ENCODE assay signal across 14 cellular contexts in the genomic region with DNA sequence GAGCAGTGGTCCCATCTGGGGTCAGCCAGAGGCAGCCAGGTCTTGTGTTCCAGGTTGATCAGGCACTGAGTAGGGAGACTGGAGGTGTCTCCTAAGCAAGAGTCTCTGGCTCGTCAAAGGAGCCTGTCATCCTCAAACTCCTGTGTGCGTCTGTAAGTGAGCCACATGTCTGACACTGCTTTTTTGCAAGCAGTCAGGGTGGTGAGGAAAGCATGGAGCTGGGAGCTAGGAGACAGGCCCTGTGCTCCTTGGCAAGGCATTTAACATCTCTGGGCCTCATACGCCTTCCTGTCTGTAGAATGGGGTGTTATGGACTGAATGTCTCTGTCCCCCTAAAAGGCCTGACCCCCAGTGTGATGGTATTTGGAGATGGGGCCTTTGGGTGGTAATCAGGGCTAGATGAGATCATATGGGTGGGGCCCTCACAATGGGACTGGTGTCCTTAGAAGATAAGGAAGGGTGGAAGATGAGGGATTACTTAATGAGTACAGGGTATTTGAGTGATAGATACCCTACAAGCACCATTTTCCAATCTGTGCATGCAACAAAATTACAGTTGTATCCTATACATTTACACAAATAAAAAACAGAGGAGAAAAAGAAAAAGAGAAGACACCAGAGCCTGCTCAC. TPM values are rescaled to one million over a fixed set of nuclear protein-coding genes. Genes with fewer than 3 reads are reported as not detected.
DNase-seq lines count a peak whose midpoint lies in the region; ATAC-seq and TF ChIP-seq lines count a peak whose summit lies in the region.
"Had no signal": no experiment of that assay in that cellular context is flagged by ENCODE, and none has a peak within 500 bp of the region (broad histone marks: within the 10 kb centered on the region; RNA-seq: fewer than 3 reads in every experiment).

No MANE protein-coding gene starts in this region.

- no peaks in the 10 kb centered on the region for H3K27me3 Mint-ChIP-seq in activated T-cell treated with anti-CD3 and anti-CD28 coated beads, Interleukin-2, amount 50 U/mL, for 72 hours (ENCODE audit: low read depth)
- no peaks in the 10 kb centered on the region for H3K27me3 Mint-ChIP-seq in chondrocyte (ENCODE audit: low read depth)

- no peaks in the 10 kb centered on the region for H3K9me3 Mint-ChIP-seq in activated T-cell treated with anti-CD3 and anti-CD28 coated beads, Interleukin-2, amount 50 U/mL, for 72 hours
- H3K9me3 Mint-ChIP-seq in chondrocyte (ENCODE audit: low read depth), result no peaks in the 10 kb centered on the region
- no peaks in the 10 kb centered on the region for H3K9me3 Mint-ChIP-seq in stimulated activated effector memory CD8-positive, alpha-beta T cell treated with anti-CD3 and anti-CD28 coated beads, Interleukin-12 subunit alpha, Interleukin-12 subunit beta, amount 100 ng/mL, for 72 hours

- CTCF ChIA-PET in Panc1 (lab: Charles Lee), result interaction anchor here (1.2 kb wide), 1 partner anchor 115 kb away, joined by 4 read pairs; no protein-coding TSS in a partner anchor

- peak overlapping the region; percentile 91 for H3K27ac Mint-ChIP-seq in activated T-cell treated with anti-CD3 and anti-CD28 coated beads, Interleukin-2, amount 50 U/mL, for 72 hours
- no peak overlapping the region for H3K27ac Mint-ChIP-seq in chondrocyte (ENCODE audit: unreplicated experiment)
- peak overlapping the region; percentile 41 for H3K27ac Mint-ChIP-seq in stimulated activated effector memory CD8-positive, alpha-beta T cell treated with anti-CD3 and anti-CD28 coated beads, Interleukin-12 subunit alpha, Interleukin-12 subunit beta, amount 100 ng/mL, for 72 hours

- H3K27me3 ChIP-seq in Panc1 (ENCODE audit: control insufficient read depth, insufficient read depth, low read length), result no peaks in the 10 kb centered on the region
- H3K27me3 ChIP-seq in HAP-1 (ENCODE audit: low read depth), result no peaks in the 10 kb centered on the region

- ATAC-seq in activated T-cell treated with anti-CD3 and anti-CD28 coated beads, Interleukin-2, amount 50 U/mL, for 72 hours (replicated peaks in 1 of 2), result no peak
- ATAC-seq in Panc1, result no peak
- no peak for ATAC-seq in stimulated activated effector memory CD8-positive, alpha-beta T cell treated with anti-CD3 and anti-CD28 coated beads, Interleukin-12 subunit alpha, Interleukin-12 subunit beta, amount 100 ng/mL, for 72 hours
- ATAC-seq: left ventricle myocardium superior had no signal

- intact Hi-C loops in Panc1 (cut with micrococcal nuclease; ENCODE audit: unreplicated experiment), result no loop called here

- H3K9me3 ChIP-seq in Panc1 (ENCODE audit: control insufficient read depth, insufficient read depth, low read depth, low read length), result no peaks in the 10 kb centered on the region
- no peaks in the 10 kb centered on the region for H3K9me3 ChIP-seq in HAP-1

- no peak overlapping the region for H3K4me3 ChIP-seq in Panc1 (ENCODE audit: low read depth in 2 of 2, low read length in 2 of 2)
- no peak overlapping the region for H3K4me3 ChIP-seq in HAP-1

- peak overlapping the region; percentile 74 to 76 for H3K4me3 Mint-ChIP-seq in activated T-cell treated with anti-CD3 and anti-CD28 coated beads, Interleukin-2, amount 50 U/mL, for 72 hours
- no peak overlapping the region for H3K4me3 Mint-ChIP-seq in chondrocyte (ENCODE audit: unreplicated experiment)
- H3K4me3 Mint-ChIP-seq in stimulated activated effector memory CD8-positive, alpha-beta T cell treated with anti-CD3 and anti-CD28 coated beads, Interleukin-12 subunit alpha, Interleukin-12 subunit beta, amount 100 ng/mL, for 72 hours, result no peak overlapping the region

- TF ChIP-seq CTCF in Panc1 (IDR thresholded peaks at IDR 0.05), result no peak
- no peak for TF ChIP-seq CTCF in chondrocyte (IDR thresholded peaks at IDR 0.05)

- H3K4me1 Mint-ChIP-seq in activated T-cell treated with anti-CD3 and anti-CD28 coated beads, Interleukin-2, amount 50 U/mL, for 72 hours (ENCODE audit: low read depth), result peaks cover 34% of the 10 kb centered on the region
- H3K4me1 Mint-ChIP-seq in chondrocyte (ENCODE audit: low read depth), result peaks cover 5% of the 10 kb centered on the region
- peaks cover 11% of the 10 kb centered on the region for H3K4me1 Mint-ChIP-seq in stimulated activated effector memory CD8-positive, alpha-beta T cell treated with anti-CD3 and anti-CD28 coated beads, Interleukin-12 subunit alpha, Interleukin-12 subunit beta, amount 100 ng/mL, for 72 hours

- no peaks in the 10 kb centered on the region for H3K4me1 ChIP-seq in Panc1 (ENCODE audit: control insufficient read depth, insufficient read depth, low read length)
- H3K4me1 ChIP-seq in HAP-1, result no peaks in the 10 kb centered on the region

- DNase-seq in activated T-cell treated with anti-CD3 and anti-CD28 coated beads, Interleukin-2, amount 50 U/mL, for 72 hours, result no peak
- DNase-seq in activated T-cell treated with anti-CD3 and anti-CD28 coated beads, Interleukin-2, amount 50 U/mL, for 48 hours, result no peak
- no peak for DNase-seq in Panc1 (ENCODE audit: low read depth, low spot score)
- peak; percentile 9 for DNase-seq in chondrocyte (ENCODE audit: low spot score)
- DNase-seq in stimulated activated effector memory CD8-positive, alpha-beta T cell treated with anti-CD3 and anti-CD28 coated beads, Interleukin-12 subunit alpha, Interleukin-12 subunit beta, amount 100 ng/mL, for 72 hours (ENCODE audit: low spot score in 2 of 2), result no peak
- DNase-seq in HAP-1 (ENCODE audit: low spot score in 2 of 2), result no peak
- no peak for DNase-seq in NCI-H1930 (lab: John Stamatoyannopoulos, UW)
- no peak for DNase-seq in EL
- DNase-seq: activated CD4-positive, alpha-beta T cell treated with anti-CD3 and anti-CD28 coated beads for 4 hours; activated effector memory CD4-positive, alpha-beta T cell treated with anti-CD3 and anti-CD28 coated beads, Interleukin-2, amount 50 U/mL, for 16 hours; left ventricle myocardium superior; NCI-H2081 treated with DMSO at 0.1 percent for 48 hours; NCI-H526 treated with DMSO at 0.1 percent for 48 hours; substantia nigra had no signal

- BruUV-seq in Panc1 (replicated peaks; lab: Mats Ljungman, UMichigan), result TSS peak; percentile 18

- H3K36me3 Mint-ChIP-seq in activated T-cell treated with anti-CD3 and anti-CD28 coated beads, Interleukin-2, amount 50 U/mL, for 72 hours (ENCODE audit: insufficient read depth in 2 of 2), result peaks cover 1 to 2% of the 10 kb centered on the region in 2 donors
- peaks cover 2% of the 10 kb centered on the region for H3K36me3 Mint-ChIP-seq in chondrocyte (ENCODE audit: low read depth)
- no peaks in the 10 kb centered on the region for H3K36me3 Mint-ChIP-seq in stimulated activated effector memory CD8-positive, alpha-beta T cell treated with anti-CD3 and anti-CD28 coated beads, Interleukin-12 subunit alpha, Interleukin-12 subunit beta, amount 100 ng/mL, for 72 hours

- no peak overlapping the region for H3K27ac ChIP-seq in Panc1 (ENCODE audit: low read length)

- POLR2A ChIA-PET in Panc1 (lab: Charles Lee), result no interaction called here

- in situ Hi-C loops in Panc1 (cut with HindIII; ENCODE audit: low pct_unique_long_range_greater_than_20kb, low sequenced_read_pairs) (no loop called here), HAP-1 (cut with MboI; ENCODE audit: low sequenced_read_pairs) (no loop called here)

- H3K36me3 ChIP-seq in Panc1 (ENCODE audit: control insufficient read depth, insufficient read depth, low read length) (no peaks in the 10 kb centered on the region), HAP-1 (replicated peaks) (no peaks in the 10 kb centered on the region)

RNA-seq across cellular contexts. Expression of a gene that starts 53.0 kb away (rescaled TPM):
- 100 to 1,000 TPM; 183 to 187 TPM for total RNA-seq in activated T-cell treated with anti-CD3 and anti-CD28 coated beads, Interleukin-2, amount 50 U/mL, for 72 hours
- total RNA-seq in Panc1 (2021; ENCODE audit: unreplicated experiment) (184 TPM), chondrocyte (145 to 165 TPM (median 146 TPM) in 3 replicates)
- polyA plus RNA-seq in Panc1 (2012; ENCODE audit: insufficient read length), result 324 TPM

RNA-seq across cellular contexts. Expression of a gene that starts 58.5 kb away (rescaled TPM):
- total RNA-seq in activated T-cell treated with anti-CD3 and anti-CD28 coated beads, Interleukin-2, amount 50 U/mL, for 72 hours, result 10 to 100 TPM; 26.6 to 32.5 TPM
- total RNA-seq in Panc1 (2021; ENCODE audit: unreplicated experiment) (32.0 TPM), chondrocyte (12.0 to 13.7 TPM (median 13.5 TPM) in 3 replicates)
- 37.7 TPM for polyA plus RNA-seq in Panc1 (2012; ENCODE audit: insufficient read length)

Comparison
In these comparisons a context has a peak if more than half of its experiments do, and no peak if none do; other contexts are left out.
1. H3K4me3 Mint-ChIP-seq: peak in activated T-cell treated with anti-CD3 and anti-CD28 coated beads, Interleukin-2, amount 50 U/mL, for 72 hours (2 of 2); none in chondrocyte (single experiment) and stimulated activated effector memory CD8-positive, alpha-beta T cell treated with anti-CD3 and anti-CD28 coated beads, Interleukin-12 subunit alpha, Interleukin-12 subunit beta, amount 100 ng/mL, for 72 hours (single experiment).